Comparison of ENCODE assay signal across 8 cellular contexts in the genomic region with DNA sequence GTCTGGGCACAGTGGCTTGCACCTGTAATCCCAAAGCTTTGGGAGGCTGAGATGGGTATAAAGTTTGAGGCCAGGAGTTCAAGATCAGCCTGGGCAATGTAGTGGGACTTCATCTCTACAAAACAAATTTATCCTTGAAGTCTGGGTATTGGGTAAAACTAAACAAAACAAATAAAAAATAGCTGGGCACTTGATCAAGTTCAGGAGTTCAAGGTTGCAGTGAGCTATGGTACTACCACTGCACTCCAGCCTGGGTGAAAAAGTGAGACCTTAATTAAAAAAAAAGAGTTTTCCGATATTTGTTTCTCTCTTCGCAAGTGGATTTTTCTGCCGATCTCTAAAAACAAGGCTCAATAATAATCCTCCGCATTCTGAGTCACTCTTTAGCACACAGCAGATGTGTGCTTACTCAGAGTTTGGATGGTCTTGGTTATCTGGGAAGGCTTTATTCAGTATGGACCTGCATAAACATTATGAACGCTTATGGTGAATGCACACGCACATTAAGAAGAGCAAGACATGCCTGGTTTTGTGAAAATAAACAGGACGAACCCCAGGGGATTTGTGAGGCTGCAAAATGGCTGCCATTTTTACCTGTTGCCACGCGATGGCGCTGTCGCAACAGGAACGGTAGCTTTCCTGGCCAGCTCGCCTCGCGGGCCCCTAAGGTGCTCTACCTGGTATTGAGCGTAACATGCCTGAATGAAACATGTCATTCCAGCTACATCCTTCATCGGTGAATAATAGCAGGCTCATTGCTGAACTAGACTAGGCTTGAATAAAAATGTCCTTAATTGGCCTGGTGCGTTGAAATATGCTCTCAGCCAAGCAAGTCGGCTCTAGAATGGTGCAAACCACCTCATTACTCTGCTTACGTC. TPM values are rescaled to one million over a fixed set of nuclear protein-coding genes. Genes with fewer than 3 reads are reported as not detected.
A peak's percentile ranks its signal among the peaks of the same experiment; 100 is the strongest.
DNase-seq lines count a peak whose midpoint lies in the region; ATAC-seq and TF ChIP-seq lines count a peak whose summit lies in the region.

No MANE protein-coding gene starts in this region.

- H2AFZ ChIP-seq in HCT116 (ENCODE audit: low read depth, low read length, poor library complexity, severe bottlenecking), result peak overlapping the region; percentile 85
- no peak overlapping the region for H2AFZ ChIP-seq in SU-DHL-6 (ENCODE audit: low read depth, low read length, severe bottlenecking)

- 20% methylated on average over 20 of the region's 20 CpGs for WGBS in right cardiac atrium

- RAD21 ChIA-PET in HCT116 (lab: Charles Lee; ENCODE audit: low non-redundant PET in 1 of 2, low total read pairs in 2 of 2, uncharacterized antibody in 2 of 2, unreplicated experiment in 2 of 2), result interaction anchor here (0.7 to 1.7 kb wide), 4 partner anchors 10 to 1622 kb away, joined by 3 to 8 read pairs (median 4); no protein-coding TSS in a partner anchor

- ATAC-seq in HCT116 (peak; percentile 96), right cardiac atrium (peak; percentile 54 to 60), sciatic nerve (peak; percentile 80)

- peak; percentile 98 for TF ChIP-seq RAD21 in HCT116 (IDR thresholded peaks at IDR 0.05; ENCODE audit: low read depth)

- H3K9me2 ChIP-seq in HCT116 (ENCODE audit: insufficient read depth) (no peaks in the 10 kb centered on the region), SU-DHL-6 (replicated peaks; ENCODE audit: insufficient read depth, low read length) (no peaks in the 10 kb centered on the region)

- 0 out of 4 replicates have a peak overlapping the region, but pooled peaks of 1 of the 2 experiments have one; percentile 1 for H3K4me3 ChIP-seq in HCT116 (replicated peaks in 1 of 2; ENCODE audit: low read depth in 1 of 2, low read length in 2 of 2)
- no peak overlapping the region for H3K4me3 ChIP-seq in NB4 (ENCODE audit: low read depth, low read length)
- H3K4me3 ChIP-seq in SU-DHL-6 (ENCODE audit: insufficient read depth, low read length, poor library complexity, severe bottlenecking), result no peak overlapping the region
- H3K4me3 ChIP-seq in right cardiac atrium (ENCODE audit: low read length), result no peak overlapping the region

- no peak overlapping the region for H3K9ac ChIP-seq in HCT116 (ENCODE audit: low read length)
- H3K9ac ChIP-seq in SU-DHL-6 (ENCODE audit: low read length), result no peak overlapping the region

- intact Hi-C loops in HCT116 (cut with micrococcal nuclease), result loop anchor here (1.0 to 10.0 kb wide), 5 partner anchors 284 to 1827 kb away; no protein-coding TSS in a partner anchor
- intact Hi-C loops in right cardiac atrium (cut with DNase I), result loop anchor here (5.0 to 10.0 kb wide), 5 partner anchors 373 to 1624 kb away; no protein-coding TSS in a partner anchor
- intact Hi-C loops in sciatic nerve (cut with DNase I), result loop anchor here (10.0 kb wide), 1 partner anchor 977 kb away; no protein-coding TSS in a partner anchor

- H3K79me2 ChIP-seq in HCT116 (ENCODE audit: insufficient read depth, low read length) (no peaks in the 10 kb centered on the region), SU-DHL-6 (ENCODE audit: insufficient read depth, low read length) (no peaks in the 10 kb centered on the region)

- H3K4me2 ChIP-seq in HCT116 (ENCODE audit: low read length) (peak overlapping the region; percentile 61), SU-DHL-6 (ENCODE audit: low read depth, low read length, poor library complexity, severe bottlenecking) (no peak overlapping the region)

- no peak for TF ChIP-seq POLR2A in HCT116 (IDR thresholded peaks at IDR 0.05; ENCODE audit: borderline replicate concordance, extremely low read depth, insufficient read depth, insufficient read length)
- no peak for TF ChIP-seq POLR2A in NB4 (IDR thresholded peaks at IDR 0.05; ENCODE audit: extremely low read depth, insufficient read length)

- H3K27me3 ChIP-seq in HCT116 (ENCODE audit: insufficient read depth, low read length), result no peaks in the 10 kb centered on the region
- no peaks in the 10 kb centered on the region for H3K27me3 ChIP-seq in SU-DHL-6 (ENCODE audit: low read length)
- H3K27me3 ChIP-seq in right cardiac atrium (ENCODE audit: control insufficient read depth, insufficient read depth), result no peaks in the 10 kb centered on the region

- H4K20me1 ChIP-seq in HCT116 (ENCODE audit: insufficient read depth) (no peaks in the 10 kb centered on the region), SU-DHL-6 (ENCODE audit: low read depth, low read length) (no peaks in the 10 kb centered on the region)

- H3K4me1 ChIP-seq in HCT116 (ENCODE audit: control insufficient read depth in 1 of 2, insufficient read depth in 2 of 2, low read length in 2 of 2) (peaks cover 0 to 6% of the 10 kb centered on the region in 2 experiments; a peak in 1 of 4 replicates), right cardiac atrium (ENCODE audit: control insufficient read depth, insufficient read depth, low read length) (no peaks in the 10 kb centered on the region)

- POLR2A ChIA-PET in HCT116 (lab: Charles Lee), result no interaction called here

- BruUV-seq in HCT116 (replicated peaks; lab: Mats Ljungman, UMichigan), result no TSS peak

- no peaks in the 10 kb centered on the region for H3F3A ChIP-seq in SU-DHL-6 (ENCODE audit: insufficient read depth)

- TF ChIP-seq CTCF in GM12872 (IDR thresholded peaks at IDR 0.05; ENCODE audit: insufficient read depth, low read depth, low read length), result peak; percentile 91
- TF ChIP-seq CTCF in HCT116 (IDR thresholded peaks at IDR 0.05 in 2 of 3, conservative IDR thresholded peaks at IDR 0.05 in 1 of 3; ENCODE audit: borderline replicate concordance in 1 of 3, insufficient read depth in 1 of 3, low read depth in 2 of 3, low read length in 2 of 3), result peak; percentile 76 to 92 (median 83); a peak in 5 of 6 replicates
- peak; percentile 83 for TF ChIP-seq CTCF in NB4 (IDR thresholded peaks at IDR 0.05; ENCODE audit: low read depth, low read length)
- TF ChIP-seq CTCF in SU-DHL-6 (IDR thresholded peaks at IDR 0.05; ENCODE audit: insufficient read depth, low read length, poor library complexity, severe bottlenecking), result peak; percentile 98

- H3K9me3 ChIP-seq in HCT116 (ENCODE audit: control insufficient read depth in 1 of 2, insufficient read depth in 1 of 2, low read depth in 1 of 2, low read length in 2 of 2) (no peaks in the 10 kb centered on the region), SU-DHL-6 (ENCODE audit: insufficient read depth, low read length) (no peaks in the 10 kb centered on the region), right cardiac atrium (ENCODE audit: control insufficient read depth, low read length) (no peaks in the 10 kb centered on the region)

- H3K27ac ChIP-seq in HCT116 (ENCODE audit: low read depth, low read length), result no peak overlapping the region
- H3K27ac ChIP-seq in SU-DHL-6 (ENCODE audit: low read depth, low read length), result no peak overlapping the region
- no peak overlapping the region for H3K27ac ChIP-seq in right cardiac atrium (ENCODE audit: low read length)

- DNase-seq in HCT116 (ENCODE audit: low read depth, low spot score) (peak; percentile 58), NB4 (ENCODE audit: low read depth) (peak; percentile 65), amniotic stem cell (lab: John Stamatoyannopoulos, UW) (peak; percentile 45), right cardiac atrium (peak; percentile 36 to 82 (median 70)), sciatic nerve (ENCODE audit: low spot score) (peak; percentile 65), GF-D8 (lab: John Stamatoyannopoulos, UW) (no peak)

- H3K36me3 ChIP-seq in HCT116 (ENCODE audit: control insufficient read depth in 1 of 2, insufficient read depth in 2 of 2, low read length in 2 of 2) (no peaks in the 10 kb centered on the region), SU-DHL-6 (ENCODE audit: low read length) (no peaks in the 10 kb centered on the region)

- CTCF ChIA-PET in HCT116 (lab: Charles Lee), result interaction anchor here (0.7 to 4.5 kb wide), 16 partner anchors 11 to 1835 kb away, joined by 3 to 38 read pairs (median 4); no protein-coding TSS in a partner anchor

TF ChIP-seq in HCT116, 20 proteins besides CTCF, POLR2A, EP300 and RAD21:
- TF ChIP-seq FOSL1 (IDR thresholded peaks at IDR 0.05; ENCODE audit: low read depth), result no peak
- 0 out of 2 replicates have a peak, but pooled peaks have one; percentile 63 for TF ChIP-seq CBX3 (IDR thresholded peaks at IDR 0.05; ENCODE audit: low read depth)
- TF ChIP-seq, protein P1, sequence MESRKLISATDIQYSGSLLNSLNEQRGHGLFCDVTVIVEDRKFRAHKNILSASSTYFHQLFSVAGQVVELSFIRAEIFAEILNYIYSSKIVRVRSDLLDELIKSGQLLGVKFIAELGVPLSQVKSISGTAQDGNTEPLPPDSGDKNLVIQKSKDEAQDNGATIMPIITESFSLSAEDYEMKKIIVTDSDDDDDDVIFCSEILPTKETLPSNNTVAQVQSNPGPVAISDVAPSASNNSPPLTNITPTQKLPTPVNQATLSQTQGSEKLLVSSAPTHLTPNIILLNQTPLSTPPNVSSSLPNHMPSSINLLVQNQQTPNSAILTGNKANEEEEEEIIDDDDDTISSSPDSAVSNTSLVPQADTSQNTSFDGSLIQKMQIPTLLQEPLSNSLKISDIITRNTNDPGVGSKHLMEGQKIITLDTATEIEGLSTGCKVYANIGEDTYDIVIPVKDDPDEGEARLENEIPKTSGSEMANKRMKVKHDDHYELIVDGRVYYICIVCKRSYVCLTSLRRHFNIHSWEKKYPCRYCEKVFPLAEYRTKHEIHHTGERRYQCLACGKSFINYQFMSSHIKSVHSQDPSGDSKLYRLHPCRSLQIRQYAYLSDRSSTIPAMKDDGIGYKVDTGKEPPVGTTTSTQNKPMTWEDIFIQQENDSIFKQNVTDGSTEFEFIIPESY (IDR thresholded peaks at IDR 0.05; ENCODE audit: extremely low read depth, insufficient replicate concordance, low read length), result no peak
- no peak for TF ChIP-seq EZH2 (IDR thresholded peaks at IDR 0.05)
- no peak for TF ChIP-seq EZH2phosphoT487 (IDR thresholded peaks at IDR 0.05; ENCODE audit: borderline replicate concordance)
- TF ChIP-seq ZFX (IDR thresholded peaks at IDR 0.05), result no peak
- TF ChIP-seq YY1 (IDR thresholded peaks at IDR 0.05; ENCODE audit: extremely low read depth, insufficient replicate concordance, low read depth, low read length), result peak; percentile 86
- no peak for TF ChIP-seq ZNF274 (IDR thresholded peaks at IDR 0.05; ENCODE audit: low read depth, low read length)
- no peak for TF ChIP-seq POLR2AphosphoS5 (IDR thresholded peaks at IDR 0.05; ENCODE audit: low read depth, low read length)
- no peak for TF ChIP-seq TCF7L2 (IDR thresholded peaks at IDR 0.05; ENCODE audit: borderline replicate concordance, extremely low read depth, insufficient read depth, insufficient read length)

RNA-seq across cellular contexts. Expression of a gene that starts 6.0 kb away (rescaled TPM):
- not detected for total RNA-seq in HCT116 (2021; ENCODE audit: unreplicated experiment)
- not detected in 2 replicates for polyA plus RNA-seq in HCT116 (2012)
- total RNA-seq in right cardiac atrium, result not detected
- not detected for polyA plus RNA-seq in right cardiac atrium
- total RNA-seq in sciatic nerve, result not detected
